Comparison of ENCODE assay signal across 16 cellular contexts in the genomic region with DNA sequence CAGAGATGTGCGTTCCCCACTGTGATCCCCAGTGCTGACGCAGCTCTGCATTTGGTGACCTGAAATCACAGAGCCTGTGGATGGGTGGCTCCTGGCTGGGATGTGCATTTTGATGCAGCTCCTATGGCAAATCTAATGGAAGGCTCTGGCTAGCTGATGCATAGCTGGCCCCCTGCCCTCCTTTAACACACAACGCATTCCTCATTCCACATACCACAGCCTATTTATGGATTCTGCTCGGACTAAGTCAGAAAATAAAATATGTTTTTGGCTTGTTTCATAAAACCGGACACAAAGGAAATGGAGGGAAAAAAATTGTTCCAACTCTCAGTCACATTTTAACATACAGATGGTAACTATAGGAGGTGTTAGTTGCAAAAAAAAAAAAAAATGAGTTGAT.
A peak's percentile ranks its signal among the peaks of the same experiment; 100 is the strongest.
DNase-seq lines count a peak whose midpoint lies in the region; ATAC-seq and TF ChIP-seq lines count a peak whose summit lies in the region.
"Had no signal": no experiment of that assay in that cellular context is flagged by ENCODE, and none has a peak within 500 bp of the region (broad histone marks: within the 10 kb centered on the region; RNA-seq: fewer than 3 reads in every experiment).

No MANE protein-coding gene starts in this region.

- TF ChIP-seq EP300 in transverse colon (IDR thresholded peaks at IDR 0.05; ENCODE audit: low read depth): no peak

- H3K27ac Mint-ChIP-seq in glutamatergic neuron (ENCODE audit: unreplicated experiment): peak overlapping the region; percentile 62
- H3K27ac Mint-ChIP-seq in activated naive CD4-positive, alpha-beta T cell treated with anti-CD3 and anti-CD28 coated beads, Interleukin-2, amount 50 U/mL, for 72 hours: no peak overlapping the region
- H3K27ac Mint-ChIP-seq: activated T-helper 17 cell treated with anti-CD3 and anti-CD28 coated beads, Interleukin-2, amount 50 U/mL, for 72 hours; CD4-positive, alpha-beta memory T cell had no signal

- no peak for TF ChIP-seq POLR2A in transverse colon (IDR thresholded peaks at IDR 0.05)

- intact Hi-C loops in transverse colon (cut with DNase I; ENCODE audit: low total_unique reads): no loop called here

- in situ Hi-C loops in astrocyte of the spinal cord (cut with HindIII; ENCODE audit: low sequenced_read_pairs) (no loop called here), transverse colon (cut with MboI; ENCODE audit: low pct_ligation_motif_present in 1 of 4, low pct_unique_long_range_greater_than_20kb in 1 of 4, low sequenced_read_pairs in 3 of 4) (no loop called here)

- H3K27me3 ChIP-seq in H7 (ENCODE audit: control insufficient read depth, insufficient read depth, low read length): no peaks in the 10 kb centered on the region
- H3K27me3 ChIP-seq in transverse colon: no peaks in the 10 kb centered on the region

- TF ChIP-seq CTCF in astrocyte of the spinal cord (IDR thresholded peaks at IDR 0.05; ENCODE audit: low read depth, low read length): no peak
- no peak for TF ChIP-seq CTCF in glutamatergic neuron (IDR thresholded peaks at IDR 0.05; ENCODE audit: partially characterized antibody, unreplicated experiment)
- no peak for TF ChIP-seq CTCF in transverse colon (IDR thresholded peaks at IDR 0.05)

- H3K4me3 Mint-ChIP-seq in glutamatergic neuron (ENCODE audit: unreplicated experiment): peak overlapping the region; percentile 60
- H3K4me3 Mint-ChIP-seq: activated T-helper 17 cell treated with anti-CD3 and anti-CD28 coated beads, Interleukin-2, amount 50 U/mL, for 72 hours; CD4-positive, alpha-beta memory T cell had no signal

- H3K4me3 ChIP-seq in H7 (ENCODE audit: insufficient read depth, low read depth, low read length) (no peak overlapping the region), astrocyte of the spinal cord (ENCODE audit: low read depth, low read length) (no peak overlapping the region), transverse colon (no peak overlapping the region)
- H3K4me3 ChIP-seq: K562 had no signal

- peaks cover 6% of the 10 kb centered on the region for H3K9me3 Mint-ChIP-seq in glutamatergic neuron (ENCODE audit: unreplicated experiment)
- peaks cover 13 to 22% of the 10 kb centered on the region in 2 donors for H3K9me3 Mint-ChIP-seq in activated naive CD4-positive, alpha-beta T cell treated with anti-CD3 and anti-CD28 coated beads, Interleukin-2, amount 50 U/mL, for 72 hours

- no peaks in the 10 kb centered on the region for H3K27me3 Mint-ChIP-seq in glutamatergic neuron (ENCODE audit: unreplicated experiment)
- H3K27me3 Mint-ChIP-seq: activated T-helper 17 cell treated with anti-CD3 and anti-CD28 coated beads, Interleukin-2, amount 50 U/mL, for 72 hours; CD4-positive, alpha-beta memory T cell had no signal

- H3K36me3 ChIP-seq in H7 (replicated peaks; ENCODE audit: control insufficient read depth, insufficient read depth, low read length): no peaks in the 10 kb centered on the region
- H3K36me3 ChIP-seq in transverse colon: no peaks in the 10 kb centered on the region

- peaks cover 18% of the 10 kb centered on the region for H3K4me1 Mint-ChIP-seq in glutamatergic neuron (ENCODE audit: low read depth, unreplicated experiment)
- H3K4me1 Mint-ChIP-seq: activated T-helper 17 cell treated with anti-CD3 and anti-CD28 coated beads, Interleukin-2, amount 50 U/mL, for 72 hours; CD4-positive, alpha-beta memory T cell had no signal

- WGBS in transverse colon (ENCODE audit: low coverage in 1 of 2), 2 donors: 38 to 71% methylated on average over 3 to 5 of the region's 5 CpGs

- peak; percentile 14 for DNase-seq in H7
- DNase-seq in astrocyte of the spinal cord (ENCODE audit: low read depth, low spot score): peak; percentile 23
- peak; percentile 13 for DNase-seq in glutamatergic neuron
- DNase-seq in occipital lobe (lab: John Stamatoyannopoulos, UW): peak; percentile 46
- DNase-seq in DMS79 (lab: John Stamatoyannopoulos, UW): no peak
- DNase-seq in activated naive CD4-positive, alpha-beta T cell treated with anti-CD3 and anti-CD28 coated beads, Interleukin-2, amount 50 U/mL, for 72 hours (ENCODE audit: low spot score in 2 of 2): no peak
- DNase-seq in transverse colon: no peak
- DNase-seq: CD4-positive, alpha-beta memory T cell; kidney glomerular epithelial cell; NCI-H1105 had no signal

- H3K9me3 ChIP-seq in transverse colon: no peaks in the 10 kb centered on the region

- peaks cover 6% of the 10 kb centered on the region for H3K36me3 Mint-ChIP-seq in glutamatergic neuron (ENCODE audit: unreplicated experiment)
- H3K36me3 Mint-ChIP-seq in activated naive CD4-positive, alpha-beta T cell treated with anti-CD3 and anti-CD28 coated beads, Interleukin-2, amount 50 U/mL, for 72 hours: peaks cover 0 to 9% of the 10 kb centered on the region in 2 donors
- H3K36me3 Mint-ChIP-seq: CD4-positive, alpha-beta memory T cell had no signal

- H3K27ac ChIP-seq in transverse colon: no peak overlapping the region
- H3K27ac ChIP-seq: epithelial cell of prostate, HL-60 had no signal

- no peaks in the 10 kb centered on the region for H3K4me1 ChIP-seq in transverse colon

- no peak for ATAC-seq in GM21381 (IDR thresholded peaks at IDR 0.05; ENCODE audit: unreplicated experiment)
- no peak for ATAC-seq in activated naive CD4-positive, alpha-beta T cell treated with anti-CD3 and anti-CD28 coated beads, Interleukin-2, amount 50 U/mL, for 72 hours
- ATAC-seq: activated T-helper 17 cell treated with anti-CD3 and anti-CD28 coated beads, Interleukin-2, amount 50 U/mL, for 72 hours; K562; Panc1 had no signal

Comparison
In these comparisons a context has a peak if more than half of its experiments do, and no peak if none do; other contexts are left out.
1. DNase-seq: peak in H7 (single experiment), astrocyte of the spinal cord (single experiment), glutamatergic neuron (single experiment) and occipital lobe (single experiment); none in DMS79 (single experiment), activated naive CD4-positive, alpha-beta T cell treated with anti-CD3 and anti-CD28 coated beads, Interleukin-2, amount 50 U/mL, for 72 hours (0 of 2) and transverse colon (single experiment).